Comparison of ENCODE assay signal across 10 cellular contexts in the genomic region with DNA sequence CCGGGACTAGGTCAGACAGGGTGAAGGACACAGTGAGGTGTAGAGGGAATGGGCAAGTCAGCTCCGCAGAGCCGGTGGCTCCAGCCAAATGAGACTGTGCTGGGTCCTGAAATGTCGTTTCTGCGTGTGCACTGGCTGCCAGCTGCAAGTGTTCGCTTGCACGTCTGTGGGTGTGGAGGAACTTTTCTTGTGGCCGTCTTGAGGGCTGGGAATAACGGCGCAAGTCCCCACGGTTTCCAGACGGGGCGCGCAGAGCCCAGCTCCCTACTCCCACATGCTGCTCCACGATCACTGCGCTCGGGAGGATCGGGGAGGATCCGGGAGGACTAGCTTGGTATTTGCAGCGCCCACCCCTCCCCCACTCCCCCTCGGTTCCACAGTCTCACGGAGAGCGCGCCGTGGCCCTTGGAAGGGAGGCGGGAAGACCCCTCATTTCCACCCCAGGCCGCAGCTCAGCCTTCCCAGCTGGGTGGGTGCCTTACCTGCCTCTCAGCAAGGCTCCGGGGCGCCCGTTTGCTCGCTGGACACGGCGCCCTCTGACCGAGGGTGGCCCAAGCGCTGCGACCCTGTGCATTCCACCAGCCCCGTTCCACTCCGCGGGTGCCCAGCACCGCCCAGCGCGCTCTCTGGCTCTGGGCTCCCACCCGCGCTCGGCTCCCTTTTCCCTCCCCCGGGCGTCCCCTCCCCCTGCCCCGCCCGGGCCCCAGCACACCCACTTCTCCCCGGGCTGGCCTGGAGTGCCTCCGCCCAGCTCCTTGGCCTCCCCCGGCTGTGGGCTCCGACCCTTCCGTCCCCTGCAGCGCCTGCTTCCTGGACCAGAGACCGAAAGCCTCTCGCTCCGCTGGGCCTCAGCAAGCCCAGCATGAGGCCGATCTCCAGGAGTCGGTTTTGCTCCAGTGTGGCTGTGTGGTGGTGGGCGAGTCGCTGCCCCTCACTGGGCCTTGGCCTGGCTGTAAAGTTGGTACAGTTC. TPM values are rescaled to one million over a fixed set of nuclear protein-coding genes. Genes with fewer than 3 reads are reported as not detected.
DNase-seq lines count a peak whose midpoint lies in the region; ATAC-seq and TF ChIP-seq lines count a peak whose summit lies in the region.
"Had no signal": no experiment of that assay in that cellular context is flagged by ENCODE, and none has a peak within 500 bp of the region (broad histone marks: within the 10 kb centered on the region; RNA-seq: fewer than 3 reads in every experiment).

A gene with protein sequence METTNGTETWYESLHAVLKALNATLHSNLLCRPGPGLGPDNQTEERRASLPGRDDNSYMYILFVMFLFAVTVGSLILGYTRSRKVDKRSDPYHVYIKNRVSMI (minus strand): TSS at position 634 of the 970 bp plus-strand sequence. CDS start 9,986 bp downstream, outside the sequence.

- H3K27me3 Mint-ChIP-seq in glutamatergic neuron (ENCODE audit: unreplicated experiment) (peaks cover 20% of the 10 kb centered on the region), nephron progenitor cell (ENCODE audit: low read depth, poor library complexity) (peaks cover 33% of the 10 kb centered on the region)

- no TSS peak for BruUV-seq in A673 (replicated peaks; lab: Mats Ljungman, UMichigan)

- H3K27ac ChIP-seq in A673 (ENCODE audit: low read depth, low read length, poor library complexity, severe bottlenecking) = peak within 1 kb of the TSS; percentile 84
- H3K27ac ChIP-seq: VCaP had no signal

- no peaks in the 10 kb centered on the region for H3K27me3 ChIP-seq in A673 (replicated peaks; ENCODE audit: insufficient read depth, low read depth, low read length, poor library complexity)

- H3K36me3 Mint-ChIP-seq in glutamatergic neuron (ENCODE audit: unreplicated experiment) = peaks cover 4% of the 10 kb centered on the region
- H3K36me3 Mint-ChIP-seq in nephron progenitor cell (ENCODE audit: low read depth) = no peaks in the 10 kb centered on the region

- TF ChIP-seq CTCF in A673 (conservative IDR thresholded peaks at IDR 0.05; ENCODE audit: low read depth, low read length) (no peak), glutamatergic neuron (IDR thresholded peaks at IDR 0.05; ENCODE audit: partially characterized antibody, unreplicated experiment) (no peak), nephron progenitor cell (IDR thresholded peaks at IDR 0.05) (no peak)

- CTCF ChIA-PET in A673 (lab: Charles Lee) = interaction anchor here (0.5 kb wide), 1 partner anchor 70 kb away, joined by 4 read pairs; no protein-coding TSS in a partner anchor

- H3K4me3 ChIP-seq in A673 (ENCODE audit: low read depth, low read length, poor library complexity, severe bottlenecking) = peak within 1 kb of the TSS; percentile 58

- H3K9me3 Mint-ChIP-seq in glutamatergic neuron (ENCODE audit: unreplicated experiment) (peaks cover 7% of the 10 kb centered on the region), nephron progenitor cell (no peaks in the 10 kb centered on the region)

- peak within 1 kb of the TSS; percentile 38 for H3K27ac Mint-ChIP-seq in glutamatergic neuron (ENCODE audit: unreplicated experiment)
- H3K27ac Mint-ChIP-seq in nephron progenitor cell = peak within 1 kb of the TSS; percentile 68

- H3K9me3 ChIP-seq in A673 (ENCODE audit: low read depth, low read length, poor library complexity, severe bottlenecking) = no peaks in the 10 kb centered on the region

- no peak for ATAC-seq in GM19351 (IDR thresholded peaks at IDR 0.05; ENCODE audit: unreplicated experiment)

- DNase-seq in A673 (ENCODE audit: low spot score) (peak; percentile 89), RPMI7951 (ENCODE audit: low read depth) (peak; percentile 60), glutamatergic neuron (peak; percentile 26), nephron progenitor cell (peak; percentile 54), cerebellar cortex (ENCODE audit: low spot score) (no peak), D341Med (ENCODE audit: low spot score) (no peak)
- no peak for DNase-seq in activated effector memory CD4-positive, alpha-beta T cell treated with Interleukin-2 at 50 U/mL for 16 hours
- DNase-seq: midbrain had no signal

- peak within 1 kb of the TSS; percentile 73 for H3K4me3 Mint-ChIP-seq in glutamatergic neuron (ENCODE audit: unreplicated experiment)
- peak within 1 kb of the TSS; percentile 72 for H3K4me3 Mint-ChIP-seq in nephron progenitor cell

- intact Hi-C loops in A673 (cut with micrococcal nuclease; ENCODE audit: unreplicated experiment) = no loop called here

- H3K36me3 ChIP-seq in A673 (ENCODE audit: insufficient read depth, low read length, poor library complexity, severe bottlenecking) = peaks cover 9% of the 10 kb centered on the region

- H3K4me1 ChIP-seq in A673 (ENCODE audit: insufficient read depth, low read length, poor library complexity, severe bottlenecking) = peaks cover 71% of the 10 kb centered on the region

- POLR2A ChIA-PET in A673 (lab: Charles Lee; ENCODE audit: low non-redundant PET) = interaction anchor here (0.6 to 0.7 kb wide), 2 partner anchors 69 to 127 kb away, joined by 3 read pairs; a partner anchor contains a TSS

- no peaks in the 10 kb centered on the region for H3K4me1 Mint-ChIP-seq in glutamatergic neuron (ENCODE audit: low read depth, unreplicated experiment)
- H3K4me1 Mint-ChIP-seq in nephron progenitor cell = peaks cover 20% of the 10 kb centered on the region

RNA-seq across cellular contexts. Expression of the gene that starts here (rescaled TPM):
- 106 and 107 TPM in 2 replicates for total RNA-seq in A673 (2021)
- 1.3 and 1.9 TPM in 2 replicates for total RNA-seq in RPMI7951 (2014; rRNA removed; shearing (Covaris generic))
- total RNA-seq in glutamatergic neuron (ENCODE audit: unreplicated experiment) = not detected

Comparison
In these comparisons a context has a peak if more than half of its experiments do, and no peak if none do; other contexts are left out.
1. RNA of the gene that starts here (total RNA-seq): 106 to 107 TPM in A673; 1.3 to 1.9 TPM in RPMI7951 and not detected in glutamatergic neuron (single experiment); every median in the first group is over 10 times any median in the second.
2. Peak in DNase-seq in glutamatergic neuron; RNA of the gene not detected or under 1 TPM.
3. DNase-seq: peak in A673 (single experiment), RPMI7951 (single experiment) and nephron progenitor cell (single experiment); none in cerebellar cortex (single experiment), D341Med (single experiment) and activated effector memory CD4-positive, alpha-beta T cell treated with Interleukin-2 at 50 U/mL for 16 hours (single experiment).